ENCODE assay signal across 9 cellular contexts in genomic region chr19:55454787-55455243, GRCh38. TPM values are rescaled to one million over a fixed set of nuclear protein-coding genes. Genes with fewer than 3 reads are reported as not detected.
DNase-seq lines count a peak whose midpoint lies in the region; ATAC-seq and TF ChIP-seq lines count a peak whose summit lies in the region.
"Had no signal": no experiment of that assay in that cellular context is flagged by ENCODE, and none has a peak within 500 bp of the region (broad histone marks: within the 10 kb centered on the region; RNA-seq: fewer than 3 reads in every experiment).

No MANE protein-coding gene starts in this region.

- H3K4me1 Mint-ChIP-seq in activated CD4-positive, alpha-beta T cell treated with anti-CD3 and anti-CD28 coated beads for 36 hours, result peaks cover 8% of the 10 kb centered on the region
- peaks cover 5 to 17% of the 10 kb centered on the region in 2 donors for H3K4me1 Mint-ChIP-seq in effector memory CD8-positive, alpha-beta T cell (ENCODE audit: low read depth in 2 of 2)
- peaks cover 19% of the 10 kb centered on the region for H3K4me1 Mint-ChIP-seq in neural crest cell

- H3K27me3 ChIP-seq in MG63, result peaks cover 11% of the 10 kb centered on the region

- H3K27me3 Mint-ChIP-seq in activated CD4-positive, alpha-beta T cell treated with anti-CD3 and anti-CD28 coated beads for 36 hours, result peaks cover 19% of the 10 kb centered on the region
- peaks cover 26 to 27% of the 10 kb centered on the region in 2 donors for H3K27me3 Mint-ChIP-seq in effector memory CD8-positive, alpha-beta T cell
- peaks cover 34% of the 10 kb centered on the region for H3K27me3 Mint-ChIP-seq in neural crest cell (ENCODE audit: low read depth)

- H3K27ac Mint-ChIP-seq in activated CD4-positive, alpha-beta T cell treated with anti-CD3 and anti-CD28 coated beads for 36 hours, result no peak overlapping the region
- no peak overlapping the region for H3K27ac Mint-ChIP-seq in effector memory CD8-positive, alpha-beta T cell
- no peak overlapping the region for H3K27ac Mint-ChIP-seq in neural crest cell (ENCODE audit: unreplicated experiment)

- ATAC-seq in activated CD4-positive, alpha-beta T cell treated with anti-CD3 and anti-CD28 coated beads for 36 hours, result peak; percentile 54
- no peak for ATAC-seq in effector memory CD8-positive, alpha-beta T cell (replicated peaks)
- no peak for ATAC-seq in HG02981 (IDR thresholded peaks at IDR 0.05; ENCODE audit: unreplicated experiment)

- POLR2A ChIA-PET in activated CD4-positive, alpha-beta T cell treated with anti-CD3 and anti-CD28 coated beads for 36 hours (lab: Charles Lee), result no interaction called here

- CTCF ChIA-PET in activated CD4-positive, alpha-beta T cell treated with anti-CD3 and anti-CD28 coated beads for 36 hours (lab: Charles Lee), result no interaction called here

- H3K9me3 Mint-ChIP-seq in activated CD4-positive, alpha-beta T cell treated with anti-CD3 and anti-CD28 coated beads for 36 hours (ENCODE audit: low read depth), result no peaks in the 10 kb centered on the region
- H3K9me3 Mint-ChIP-seq in effector memory CD8-positive, alpha-beta T cell, result no peaks in the 10 kb centered on the region
- no peaks in the 10 kb centered on the region for H3K9me3 Mint-ChIP-seq in neural crest cell

- DNase-seq in EL (peak; percentile 51), MG63 (peak; percentile 47), neural crest cell (ENCODE audit: low read depth, low spot score) (peak; percentile 54), ureter (ENCODE audit: low spot score) (no peak), SIG-M5 treated with dmso at 0.1 percent for 504 hours (lab: John Stamatoyannopoulos, UW; ENCODE audit: unreplicated experiment) (no peak)
- peak; percentile 73 for DNase-seq in activated CD4-positive, alpha-beta T cell treated with anti-CD3 and anti-CD28 coated beads for 36 hours
- peak in 2 of 3 experiments; percentile 36 to 47 for DNase-seq in effector memory CD8-positive, alpha-beta T cell

- H3K36me3 Mint-ChIP-seq in activated CD4-positive, alpha-beta T cell treated with anti-CD3 and anti-CD28 coated beads for 36 hours (ENCODE audit: low read depth), result peaks cover 3% of the 10 kb centered on the region
- peaks cover 4% of the 10 kb centered on the region for H3K36me3 Mint-ChIP-seq in effector memory CD8-positive, alpha-beta T cell (ENCODE audit: insufficient read depth)
- H3K36me3 Mint-ChIP-seq in neural crest cell (ENCODE audit: low read depth), result peaks cover 3% of the 10 kb centered on the region

- no peaks in the 10 kb centered on the region for H3K9me3 ChIP-seq in MG63

- no peak overlapping the region for H3K4me3 Mint-ChIP-seq in activated CD4-positive, alpha-beta T cell treated with anti-CD3 and anti-CD28 coated beads for 36 hours
- H3K4me3 Mint-ChIP-seq in effector memory CD8-positive, alpha-beta T cell, result no peak overlapping the region
- peak overlapping the region; percentile 76 for H3K4me3 Mint-ChIP-seq in neural crest cell

- intact Hi-C loops in activated CD4-positive, alpha-beta T cell treated with anti-CD3 and anti-CD28 coated beads for 36 hours (cut with DNase I, micrococcal nuclease), result loop anchor here in 1 of 2 experiments (5.0 kb wide), 1 partner anchor 48 kb away; the partner anchor contains the start of gene UBE2S

- peaks cover 8% of the 10 kb centered on the region for H3K36me3 ChIP-seq in MG63

- no peak overlapping the region for H3K4me3 ChIP-seq in MG63

- peak; percentile 68 for TF ChIP-seq CTCF in neural crest cell (conservative IDR thresholded peaks at IDR 0.05)

RNA-seq across cellular contexts. Expression of gene ISOC2, which starts 6.6 kb away (rescaled TPM):
- total RNA-seq in MG63 (2014; rRNA removed; shearing (Covaris generic); ENCODE audit: low replicate concordance), result 149 and 180 TPM in 2 replicates
- total RNA-seq in activated CD4-positive, alpha-beta T cell treated with anti-CD3 and anti-CD28 coated beads for 36 hours, result 10 to 100 TPM; 24.3 to 28.0 TPM
- total RNA-seq in neural crest cell (34.3 and 36.7 TPM in 2 replicates), ureter (48.4 TPM)

RNA-seq across cellular contexts. Expression of gene C19orf85, which starts 9.7 kb away (rescaled TPM):
- total RNA-seq in MG63 (2014; rRNA removed; shearing (Covaris generic); ENCODE audit: low replicate concordance), result not detected in 2 replicates
- total RNA-seq in activated CD4-positive, alpha-beta T cell treated with anti-CD3 and anti-CD28 coated beads for 36 hours, result not detected
- total RNA-seq in neural crest cell (not detected in 2 replicates), ureter (not detected)
- total RNA-seq: T-helper 1 cell treated with Interleukin-12 subunit alpha and Interleukin-12 subunit beta and Interleukin-4 antibody, amounts not matched to agents 30 ng/mL and 1 ng/mL, for 36 hours had no signal

RNA-seq across cellular contexts. Expression of gene SHISA7, which starts 11.7 kb away (rescaled TPM):
- not detected in 2 replicates for total RNA-seq in MG63 (2014; rRNA removed; shearing (Covaris generic); ENCODE audit: low replicate concordance)
- total RNA-seq in activated CD4-positive, alpha-beta T cell treated with anti-CD3 and anti-CD28 coated beads for 36 hours, result not detected
- total RNA-seq in neural crest cell (0.54 and 0.59 TPM in 2 replicates), ureter (not detected)
- total RNA-seq: T-helper 1 cell treated with Interleukin-12 subunit alpha and Interleukin-12 subunit beta and Interleukin-4 antibody, amounts not matched to agents 30 ng/mL and 1 ng/mL, for 36 hours had no signal

RNA-seq across cellular contexts. Expression of gene ZNF628, which starts 21.6 kb away (rescaled TPM):
- total RNA-seq in MG63 (2014; rRNA removed; shearing (Covaris generic); ENCODE audit: low replicate concordance), result 3.1 and 4.0 TPM in 2 replicates
- 1 to 10 TPM; 5.6 to 6.8 TPM for total RNA-seq in activated CD4-positive, alpha-beta T cell treated with anti-CD3 and anti-CD28 coated beads for 36 hours
- total RNA-seq in neural crest cell (14.8 and 15.0 TPM in 2 replicates), ureter (7.4 TPM)

RNA-seq across cellular contexts. Expression of gene NAT14, which starts 30.2 kb away (rescaled TPM):
- total RNA-seq in MG63 (2014; rRNA removed; shearing (Covaris generic); ENCODE audit: low replicate concordance), result 19.7 and 35.1 TPM in 2 replicates
- total RNA-seq in activated CD4-positive, alpha-beta T cell treated with anti-CD3 and anti-CD28 coated beads for 36 hours, result 10 to 100 TPM in 1 of 2 experiments, 1 to 10 TPM in 1; 8.2 to 14.8 TPM
- total RNA-seq in neural crest cell (81.1 and 87.9 TPM in 2 replicates), ureter (14.2 TPM)

Comparison
In these comparisons a context has a peak if more than half of its experiments do, and no peak if none do; other contexts are left out.
1. DNase-seq: peak in EL (single experiment), MG63 (single experiment), activated CD4-positive, alpha-beta T cell treated with anti-CD3 and anti-CD28 coated beads for 36 hours (single experiment), effector memory CD8-positive, alpha-beta T cell (2 of 3) and neural crest cell (single experiment); none in ureter (single experiment) and SIG-M5 treated with dmso at 0.1 percent for 504 hours (single experiment).